Comparison of ENCODE assay signal across 8 cellular contexts in genomic region chr15:49620658-49621326, GRCh38. TPM values are rescaled to one million over a fixed set of nuclear protein-coding genes. Genes with fewer than 3 reads are reported as not detected.
DNase-seq lines count a peak whose midpoint lies in the region; ATAC-seq, FAIRE-seq and TF ChIP-seq lines count a peak whose summit lies in the region.

Gene DTWD1, plus strand, starts transcription at chr15:49621048. Its CDS starts 4,120 bp downstream, at chr15:49625168.
Gene FAM227B, minus strand, starts transcription at chr15:49620818. Its CDS starts 5,647 bp downstream, at chr15:49615171.

- H3K27ac Mint-ChIP-seq in activated T-helper 1 cell treated with anti-CD3 and anti-CD28 coated beads, Interleukin-12 subunit alpha, Interleukin-12 subunit beta, Interleukin-2, Interleukin-4 antibody, amounts not matched to agents 30 ng/mL and 10 ng/mL and 1 ng/mL, durations not matched to agents 14 hours and 24 hours and 36 hours = peak within 1 kb of the TSS; percentile 88
- peak within 1 kb of the TSS; percentile 93 to 99 (median 98) for H3K27ac Mint-ChIP-seq in naive thymus-derived CD4-positive, alpha-beta T cell
- H3K27ac Mint-ChIP-seq in stimulated activated memory B cell treated with anti-CD40 and anti-IgM and Interleukin-4, amounts not matched to agents 10 μg/mL and 1 μg/mL and 100 μg/mL, for 72 hours = peak within 1 kb of the TSS; percentile 82

- TF ChIP-seq CTCF in DOHH2 (IDR thresholded peaks at IDR 0.05; ENCODE audit: low read depth, low read length, poor library complexity, severe bottlenecking) = no peak
- TF ChIP-seq CTCF in fibroblast of lung (conservative IDR thresholded peaks at IDR 0.05 in 1 of 2, IDR thresholded peaks at IDR 0.05 in 1 of 2; ENCODE audit: low read depth in 1 of 2, low read length in 2 of 2) = no peak

- no peaks in the 10 kb centered on the region for H4K20me1 ChIP-seq in DOHH2 (ENCODE audit: control insufficient read depth, insufficient read depth, low read depth, low read length)
- H4K20me1 ChIP-seq in GM23248 (ENCODE audit: insufficient read depth) = no peaks in the 10 kb centered on the region
- no peaks in the 10 kb centered on the region for H4K20me1 ChIP-seq in Karpas-422 (ENCODE audit: insufficient read depth, low read depth, low read length)
- no peaks in the 10 kb centered on the region for H4K20me1 ChIP-seq in fibroblast of lung (ENCODE audit: control insufficient read depth, extremely low read depth, insufficient read depth, low read length)

- H2AFZ ChIP-seq in GM23248 = peak within 1 kb of the TSS; percentile 85
- H2AFZ ChIP-seq in Karpas-422 (ENCODE audit: low read length) = peak within 1 kb of the TSS; percentile 84
- H2AFZ ChIP-seq in fibroblast of lung (ENCODE audit: low read length) = peak within 1 kb of the TSS; percentile 43

- DNase-seq in GM23248 (peak; percentile 99), Karpas-422 (peak; percentile 99), RCC 7860 (ENCODE audit: low spot score) (peak; percentile 94), fibroblast of lung (ENCODE audit: low read depth in 2 of 2) (peak; percentile 99)
- peak; percentile 93 for DNase-seq in activated T-helper 1 cell treated with anti-CD3 and anti-CD28 coated beads, Interleukin-12 subunit alpha, Interleukin-12 subunit beta, Interleukin-2, Interleukin-4 antibody, amounts not matched to agents 30 ng/mL and 10 ng/mL and 1 ng/mL, durations not matched to agents 14 hours and 24 hours and 36 hours (ENCODE audit: low spot score)
- peak; percentile 85 to 94 (median 93) for DNase-seq in naive thymus-derived CD4-positive, alpha-beta T cell

- H3K36me3 ChIP-seq in DOHH2 (ENCODE audit: control insufficient read depth, low read length) (peaks cover 28% of the 10 kb centered on the region), GM23248 (ENCODE audit: low read depth) (peaks cover 18% of the 10 kb centered on the region), Karpas-422 (ENCODE audit: insufficient read depth, low read length) (peaks cover 32% of the 10 kb centered on the region), fibroblast of lung (ENCODE audit: control insufficient read depth, insufficient read depth, low read length) (no peaks in the 10 kb centered on the region)
- H3K36me3 ChIP-seq in naive thymus-derived CD4-positive, alpha-beta T cell (ENCODE audit: control insufficient read depth in 2 of 3, insufficient read depth in 3 of 3, low read length in 3 of 3) = peaks cover 0 to 5% (median 4%) of the 10 kb centered on the region in 3 experiments

- H3K9me3 ChIP-seq in DOHH2 (ENCODE audit: control insufficient read depth, insufficient read depth, low read length) = peaks cover 4% of the 10 kb centered on the region
- H3K9me3 ChIP-seq in GM23248 (ENCODE audit: low read depth) = no peaks in the 10 kb centered on the region
- peaks cover 7% of the 10 kb centered on the region; the same call in 1 of the 2 replicates for H3K9me3 ChIP-seq in Karpas-422 (ENCODE audit: low read length)
- H3K9me3 ChIP-seq in fibroblast of lung (ENCODE audit: control insufficient read depth, insufficient read depth, low read depth, low read length) = peaks cover 4% of the 10 kb centered on the region
- peaks cover 0 to 4% (median 3%) of the 10 kb centered on the region in 3 experiments for H3K9me3 ChIP-seq in naive thymus-derived CD4-positive, alpha-beta T cell (ENCODE audit: control insufficient read depth in 2 of 3, low read length in 3 of 3)

- H3K4me1 ChIP-seq in DOHH2 (ENCODE audit: control insufficient read depth, low read length) (peaks cover 17% of the 10 kb centered on the region), GM23248 (ENCODE audit: insufficient read depth) (peaks cover 39% of the 10 kb centered on the region), Karpas-422 (ENCODE audit: low read length) (peaks cover 20% of the 10 kb centered on the region), fibroblast of lung (ENCODE audit: control insufficient read depth, extremely low read depth, insufficient read depth, low read length) (peaks cover 4% of the 10 kb centered on the region)
- peaks cover 17% of the 10 kb centered on the region in 2 donors for H3K4me1 ChIP-seq in naive thymus-derived CD4-positive, alpha-beta T cell (ENCODE audit: control insufficient read depth in 2 of 2, insufficient read depth in 2 of 2, low read length in 2 of 2)

- POLR2A ChIA-PET in naive thymus-derived CD4-positive, alpha-beta T cell (lab: Charles Lee) = interaction anchor here (0.8 to 2.6 kb wide), 5 partner anchors 465 to 810 kb away, joined by 3 to 15 read pairs (median 4); partner anchors contain the start of genes CEP152, COPS2, EID1 and GABPB1

- H3K9me2 ChIP-seq in DOHH2 (replicated peaks; ENCODE audit: control insufficient read depth, low read length) (no peaks in the 10 kb centered on the region), GM23248 (ENCODE audit: insufficient read depth) (no peaks in the 10 kb centered on the region), Karpas-422 (replicated peaks; ENCODE audit: insufficient read depth, low read length) (no peaks in the 10 kb centered on the region)

- CTCF ChIA-PET in naive thymus-derived CD4-positive, alpha-beta T cell (lab: Charles Lee) = no interaction called here

- H3K4me3 ChIP-seq in DOHH2 (ENCODE audit: low read length) = peak within 1 kb of the TSS; percentile 80
- H3K4me3 ChIP-seq in GM23248 = peak within 1 kb of the TSS; percentile 84
- peak within 1 kb of the TSS; percentile 76 for H3K4me3 ChIP-seq in Karpas-422 (ENCODE audit: low read length)
- peak within 1 kb of the TSS; percentile 77 to 92 (median 82) for H3K4me3 ChIP-seq in fibroblast of lung (replicated peaks in 1 of 4; ENCODE audit: control extremely low read depth in 1 of 4, insufficient read depth in 1 of 4, low read depth in 3 of 4, low read length in 4 of 4)
- peak within 1 kb of the TSS; percentile 78 for H3K4me3 ChIP-seq in naive thymus-derived CD4-positive, alpha-beta T cell (ENCODE audit: low read length)

- intact Hi-C loops in activated T-helper 1 cell treated with anti-CD3 and anti-CD28 coated beads, Interleukin-12 subunit alpha, Interleukin-12 subunit beta, Interleukin-2, Interleukin-4 antibody, amounts not matched to agents 30 ng/mL and 10 ng/mL and 1 ng/mL, durations not matched to agents 14 hours and 24 hours and 36 hours (cut with micrococcal nuclease) = loop anchor here (1.0 to 10.0 kb wide), 20 partner anchors 150 to 1290 kb away; partner anchors contain the start of genes AP4E1, CEP152, COPS2 and DUT
- intact Hi-C loops in naive thymus-derived CD4-positive, alpha-beta T cell (cut with micrococcal nuclease) = loop anchor here (1.0 to 10.0 kb wide), 27 partner anchors 385 to 1443 kb away; partner anchors contain the start of genes AP4E1 (in 2 of the 2), CEP152 (in 2 of the 2), COPS2 (in 2 of the 2) and EID1 (in 2 of the 2)

- H3F3A ChIP-seq in DOHH2 (ENCODE audit: control insufficient read depth, insufficient read depth) (no peaks in the 10 kb centered on the region), GM23248 (ENCODE audit: insufficient read depth) (peaks cover 60% of the 10 kb centered on the region)

- peak; percentile 77 for FAIRE-seq in RCC 7860 (lab: Jason Lieb, UNC)

- no peaks in the 10 kb centered on the region for H3K27me3 Mint-ChIP-seq in activated T-helper 1 cell treated with anti-CD3 and anti-CD28 coated beads, Interleukin-12 subunit alpha, Interleukin-12 subunit beta, Interleukin-2, Interleukin-4 antibody, amounts not matched to agents 30 ng/mL and 10 ng/mL and 1 ng/mL, durations not matched to agents 14 hours and 24 hours and 36 hours (ENCODE audit: insufficient read depth)
- no peaks in the 10 kb centered on the region for H3K27me3 Mint-ChIP-seq in naive thymus-derived CD4-positive, alpha-beta T cell
- no peaks in the 10 kb centered on the region for H3K27me3 Mint-ChIP-seq in stimulated activated memory B cell treated with anti-CD40 and anti-IgM and Interleukin-4, amounts not matched to agents 10 μg/mL and 1 μg/mL and 100 μg/mL, for 72 hours

- H3K4me2 ChIP-seq in DOHH2 (ENCODE audit: low read length) = peak within 1 kb of the TSS; percentile 88
- peak within 1 kb of the TSS; percentile 95 for H3K4me2 ChIP-seq in GM23248 (ENCODE audit: unreplicated experiment)
- H3K4me2 ChIP-seq in Karpas-422 (ENCODE audit: low read depth, low read length, poor library complexity, severe bottlenecking) = peak within 1 kb of the TSS; percentile 80
- H3K4me2 ChIP-seq in fibroblast of lung (ENCODE audit: extremely low read depth, insufficient read depth, low read length) = peak within 1 kb of the TSS; percentile 95

- H3K4me3 Mint-ChIP-seq in activated T-helper 1 cell treated with anti-CD3 and anti-CD28 coated beads, Interleukin-12 subunit alpha, Interleukin-12 subunit beta, Interleukin-2, Interleukin-4 antibody, amounts not matched to agents 30 ng/mL and 10 ng/mL and 1 ng/mL, durations not matched to agents 14 hours and 24 hours and 36 hours = peak within 1 kb of the TSS; percentile 85
- H3K4me3 Mint-ChIP-seq in naive thymus-derived CD4-positive, alpha-beta T cell = peak within 1 kb of the TSS; percentile 85 to 99 (median 96)
- H3K4me3 Mint-ChIP-seq in stimulated activated memory B cell treated with anti-CD40 and anti-IgM and Interleukin-4, amounts not matched to agents 10 μg/mL and 1 μg/mL and 100 μg/mL, for 72 hours = peak within 1 kb of the TSS; percentile 83

- H3K9ac ChIP-seq in GM23248 = peak within 1 kb of the TSS; percentile 97
- peak within 1 kb of the TSS; percentile 82 for H3K9ac ChIP-seq in Karpas-422 (ENCODE audit: low read length)
- peak within 1 kb of the TSS; percentile 93 for H3K9ac ChIP-seq in fibroblast of lung (ENCODE audit: insufficient read depth, low read length)

- no peaks in the 10 kb centered on the region for H3K27me3 ChIP-seq in DOHH2 (ENCODE audit: control insufficient read depth, low read length)
- H3K27me3 ChIP-seq in GM23248 (replicated peaks; ENCODE audit: insufficient read depth) = no peaks in the 10 kb centered on the region
- H3K27me3 ChIP-seq in Karpas-422 (ENCODE audit: low read length) = no peaks in the 10 kb centered on the region
- H3K27me3 ChIP-seq in fibroblast of lung (ENCODE audit: control insufficient read depth, insufficient read depth, low read length) = no peaks in the 10 kb centered on the region
- H3K27me3 ChIP-seq in naive thymus-derived CD4-positive, alpha-beta T cell (ENCODE audit: control insufficient read depth in 2 of 2, insufficient read depth in 2 of 2, low read length in 2 of 2) = no peaks in the 10 kb centered on the region

- ATAC-seq in naive thymus-derived CD4-positive, alpha-beta T cell = peak; percentile 99
- ATAC-seq in stimulated activated memory B cell treated with anti-CD40 and anti-IgM and Interleukin-4, amounts not matched to agents 10 μg/mL and 1 μg/mL and 100 μg/mL, for 72 hours = peak; percentile 100

- H3K79me2 ChIP-seq in DOHH2 (ENCODE audit: control insufficient read depth, low read length) = peaks cover 47% of the 10 kb centered on the region
- H3K79me2 ChIP-seq in GM23248 (ENCODE audit: insufficient read depth) = peaks cover 58% of the 10 kb centered on the region
- H3K79me2 ChIP-seq in Karpas-422 (ENCODE audit: low read length) = peaks cover 48% of the 10 kb centered on the region
- peaks cover 42% of the 10 kb centered on the region for H3K79me2 ChIP-seq in fibroblast of lung (ENCODE audit: control insufficient read depth, insufficient read depth, low read length)

- in situ Hi-C loops in GM23248 (cut with MboI) = no loop called here

- WGBS in GM23248 (ENCODE audit: low coverage in 1 of 2, low lambda C conversion rate in 2 of 2, missing lambda C conversion rate in 2 of 2), 2 experiments = 1% methylated on average over 53 to 59 of the region's 59 CpGs

- H3K27ac ChIP-seq in DOHH2 (ENCODE audit: low read depth, low read length) (peak within 1 kb of the TSS; percentile 38), GM23248 (peak within 1 kb of the TSS; percentile 94), Karpas-422 (ENCODE audit: low read length) (peak within 1 kb of the TSS; percentile 63), fibroblast of lung (ENCODE audit: insufficient read depth, low read length) (peak within 1 kb of the TSS; percentile 95)
- peak within 1 kb of the TSS; percentile 88 for H3K27ac ChIP-seq in naive thymus-derived CD4-positive, alpha-beta T cell (ENCODE audit: low read depth, low read length)

- H3K4me1 Mint-ChIP-seq in activated T-helper 1 cell treated with anti-CD3 and anti-CD28 coated beads, Interleukin-12 subunit alpha, Interleukin-12 subunit beta, Interleukin-2, Interleukin-4 antibody, amounts not matched to agents 30 ng/mL and 10 ng/mL and 1 ng/mL, durations not matched to agents 14 hours and 24 hours and 36 hours (ENCODE audit: low read depth) = peaks cover 40% of the 10 kb centered on the region
- H3K4me1 Mint-ChIP-seq in naive thymus-derived CD4-positive, alpha-beta T cell = peaks cover 19 to 63% (median 48%) of the 10 kb centered on the region in 7 donors
- H3K4me1 Mint-ChIP-seq in stimulated activated memory B cell treated with anti-CD40 and anti-IgM and Interleukin-4, amounts not matched to agents 10 μg/mL and 1 μg/mL and 100 μg/mL, for 72 hours = peaks cover 29% of the 10 kb centered on the region

- H3K36me3 Mint-ChIP-seq in activated T-helper 1 cell treated with anti-CD3 and anti-CD28 coated beads, Interleukin-12 subunit alpha, Interleukin-12 subunit beta, Interleukin-2, Interleukin-4 antibody, amounts not matched to agents 30 ng/mL and 10 ng/mL and 1 ng/mL, durations not matched to agents 14 hours and 24 hours and 36 hours (ENCODE audit: low read depth) = peaks cover 16% of the 10 kb centered on the region
- peaks cover 0 to 25% (median 24%) of the 10 kb centered on the region in 5 donors for H3K36me3 Mint-ChIP-seq in naive thymus-derived CD4-positive, alpha-beta T cell
- peaks cover 16% of the 10 kb centered on the region for H3K36me3 Mint-ChIP-seq in stimulated activated memory B cell treated with anti-CD40 and anti-IgM and Interleukin-4, amounts not matched to agents 10 μg/mL and 1 μg/mL and 100 μg/mL, for 72 hours

- peaks cover 10% of the 10 kb centered on the region for H3K9me3 Mint-ChIP-seq in activated T-helper 1 cell treated with anti-CD3 and anti-CD28 coated beads, Interleukin-12 subunit alpha, Interleukin-12 subunit beta, Interleukin-2, Interleukin-4 antibody, amounts not matched to agents 30 ng/mL and 10 ng/mL and 1 ng/mL, durations not matched to agents 14 hours and 24 hours and 36 hours
- peaks cover 0 to 19% (median 7%) of the 10 kb centered on the region in 11 donors for H3K9me3 Mint-ChIP-seq in naive thymus-derived CD4-positive, alpha-beta T cell
- peaks cover 3% of the 10 kb centered on the region for H3K9me3 Mint-ChIP-seq in stimulated activated memory B cell treated with anti-CD40 and anti-IgM and Interleukin-4, amounts not matched to agents 10 μg/mL and 1 μg/mL and 100 μg/mL, for 72 hours

RNA-seq across cellular contexts. Expression of gene DTWD1, which starts in this region (rescaled TPM):
- total RNA-seq in GM23248 (2014; rRNA removed; shearing (Covaris generic)) = 63.7 and 73.3 TPM in 2 replicates
- polyA plus RNA-seq in GM23248 (2016; fragmentation: Nextera tagmentation; extraction: Ambion mirVana) = 104 and 107 TPM in 2 replicates
- total RNA-seq in Karpas-422 (2014; rRNA removed; shearing (Covaris generic); ENCODE audit: low replicate concordance) = 20.6 and 29.8 TPM in 2 replicates
- total RNA-seq in activated T-helper 1 cell treated with anti-CD3 and anti-CD28 coated beads, Interleukin-12 subunit alpha, Interleukin-12 subunit beta, Interleukin-2, Interleukin-4 antibody, amounts not matched to agents 30 ng/mL and 10 ng/mL and 1 ng/mL, durations not matched to agents 14 hours and 24 hours and 36 hours = 21.1 and 26.5 TPM in 2 replicates
- total RNA-seq in fibroblast of lung = 68.8 and 156 TPM in 2 replicates
- 43.0 and 61.8 TPM in 2 replicates for polyA plus RNA-seq in fibroblast of lung
- polyA plus RNA-seq in fibroblast of lung (2012) = 39.1 and 46.1 TPM in 2 replicates
- polyA minus RNA-seq in fibroblast of lung (ENCODE audit: low replicate concordance) = 1.3 and 1.8 TPM in 2 replicates
- 10 to 100 TPM; 14.3 to 31.0 (median 20.1) TPM for total RNA-seq in naive thymus-derived CD4-positive, alpha-beta T cell
- 10 to 100 TPM; 21.6 to 25.0 TPM for polyA plus RNA-seq in naive thymus-derived CD4-positive, alpha-beta T cell

RNA-seq across cellular contexts. Expression of gene FAM227B, which starts in this region (rescaled TPM):
- total RNA-seq in GM23248 (2014; rRNA removed; shearing (Covaris generic)) = 4.4 and 4.6 TPM in 2 replicates
- polyA plus RNA-seq in GM23248 (2016; fragmentation: Nextera tagmentation; extraction: Ambion mirVana) = 7.2 and 10.0 TPM in 2 replicates
- total RNA-seq in Karpas-422 (2014; rRNA removed; shearing (Covaris generic); ENCODE audit: low replicate concordance) = 4.4 and 7.9 TPM in 2 replicates
- total RNA-seq in activated T-helper 1 cell treated with anti-CD3 and anti-CD28 coated beads, Interleukin-12 subunit alpha, Interleukin-12 subunit beta, Interleukin-2, Interleukin-4 antibody, amounts not matched to agents 30 ng/mL and 10 ng/mL and 1 ng/mL, durations not matched to agents 14 hours and 24 hours and 36 hours = 2.3 and 2.9 TPM in 2 replicates
- total RNA-seq in fibroblast of lung = 5.4 and 9.7 TPM in 2 replicates
- 2.7 and 2.9 TPM in 2 replicates for polyA plus RNA-seq in fibroblast of lung
- 3.1 and 3.2 TPM in 2 replicates for polyA plus RNA-seq in fibroblast of lung (2012)
- 1.6 TPM in 1 of 2 replicates, not detected in the other for polyA minus RNA-seq in fibroblast of lung (ENCODE audit: low replicate concordance)
- total RNA-seq in naive thymus-derived CD4-positive, alpha-beta T cell = 10 to 100 TPM in 2 of 5 experiments, 1 to 10 TPM in 3; 3.7 to 16.5 (median 8.2) TPM
- polyA plus RNA-seq in naive thymus-derived CD4-positive, alpha-beta T cell = 10 to 100 TPM; 14.8 to 25.1 TPM

Comparison
In these comparisons a context has a peak if more than half of its experiments do, and no peak if none do; other contexts are left out.
1. Peak in every context shown above with its lines: DNase-seq, ATAC-seq, H3K4me3 ChIP-seq and H3K27ac ChIP-seq.
2. H3K27ac ChIP-seq: peak in every context shown above with its lines; median percentile 95 in fibroblast of lung; 94 in GM23248; 88 in naive thymus-derived CD4-positive, alpha-beta T cell; 63 in Karpas-422; 38 in DOHH2.